In genomic region chr2:170744248-170745002, GRCh38 we compare ENCODE assay signal across 1 cellular context.
TF ChIP-seq lines count a peak whose summit lies in the region.

No MANE protein-coding gene starts in this region.

TF ChIP-seq in HepG2, 621 proteins besides CTCF, POLR2A, EP300 and RAD21 (continued from another document and continues in another):
- TF ChIP-seq ARID5B (CRISPR knock-in tag; IDR thresholded peaks at IDR 0.05) = peak; percentile 93
- TF ChIP-seq ZNF556 (CRISPR knock-in tag; IDR thresholded peaks at IDR 0.05; ENCODE audit: borderline replicate concordance) = 0 out of 2 replicates have a peak, but pooled peaks have one; percentile 81
- TF ChIP-seq ZNF569 (CRISPR knock-in tag; IDR thresholded peaks at IDR 0.05; ENCODE audit: borderline replicate concordance) = no peak
- TF ChIP-seq TBL1XR1 (IDR thresholded peaks at IDR 0.05; ENCODE audit: borderline replicate concordance, low read length, partially characterized antibody) = no peak
- TF ChIP-seq ZNF317 (CRISPR knock-in tag; IDR thresholded peaks at IDR 0.05) = no peak
- peak; percentile 76 for TF ChIP-seq THRA (CRISPR knock-in tag; IDR thresholded peaks at IDR 0.05; ENCODE audit: borderline replicate concordance)
- TF ChIP-seq RFXAP (CRISPR knock-in tag; IDR thresholded peaks at IDR 0.05; ENCODE audit: borderline replicate concordance) = no peak
- no peak for TF ChIP-seq ZNF878 (CRISPR knock-in tag; IDR thresholded peaks at IDR 0.05)
- peak; percentile 61; the same call in 1 of the 2 replicates for TF ChIP-seq NFIC (IDR thresholded peaks at IDR 0.05; ENCODE audit: low read length)
- TF ChIP-seq NR0B2 (CRISPR knock-in tag; IDR thresholded peaks at IDR 0.05) = no peak
- TF ChIP-seq PRDM10 (CRISPR knock-in tag; IDR thresholded peaks at IDR 0.05; ENCODE audit: low read depth) = no peak
- no peak for TF ChIP-seq GTF2F1 (IDR thresholded peaks at IDR 0.05; ENCODE audit: low read length)
- no peak for TF ChIP-seq NONO (IDR thresholded peaks at IDR 0.05)
- TF ChIP-seq NONO (CRISPR knock-in tag; conservative IDR thresholded peaks at IDR 0.05) = peak; percentile 52; the same call in 1 of the 2 replicates
- peak; percentile 66; the same call in 1 of the 2 replicates for TF ChIP-seq KDM3A (CRISPR knock-in tag; IDR thresholded peaks at IDR 0.05; ENCODE audit: low read depth)
- no peak for TF ChIP-seq AGO2 (optimal IDR thresholded peaks at IDR 0.05; ENCODE audit: low read depth, low read length)
- TF ChIP-seq ZNF513 (CRISPR knock-in tag; conservative IDR thresholded peaks at IDR 0.05) = no peak
- peak; percentile 38 for TF ChIP-seq IKZF4 (CRISPR knock-in tag; IDR thresholded peaks at IDR 0.05; ENCODE audit: borderline replicate concordance, low read depth, not compliant biosample characterization)
- TF ChIP-seq NR2F6 (IDR thresholded peaks at IDR 0.05) = peak; percentile 34; the same call in 1 of the 2 replicates
- no peak for TF ChIP-seq NR2F6 (CRISPR knock-in tag; IDR thresholded peaks at IDR 0.05)
- no peak for TF ChIP-seq ZNF740 (CRISPR knock-in tag; IDR thresholded peaks at IDR 0.05)
- peak; percentile 64 for TF ChIP-seq ATF2 (CRISPR knock-in tag; IDR thresholded peaks at IDR 0.05)
- no peak for TF ChIP-seq ZNF17 (CRISPR knock-in tag; IDR thresholded peaks at IDR 0.05)
- TF ChIP-seq HOXA3 (CRISPR knock-in tag; IDR thresholded peaks at IDR 0.05) = peak; percentile 84
- TF ChIP-seq CEBPB (IDR thresholded peaks at IDR 0.05; ENCODE audit: borderline replicate concordance, low read depth, low read length) = peak; percentile 100
- TF ChIP-seq KLF16 (CRISPR knock-in tag; IDR thresholded peaks at IDR 0.05) = peak in 1 of 2 experiments; percentile 96; a peak in 2 of 4 replicates
- peak; percentile 59; the same call in 1 of the 2 replicates for TF ChIP-seq ZNF281 (CRISPR knock-in tag; IDR thresholded peaks at IDR 0.05; ENCODE audit: borderline replicate concordance)
- TF ChIP-seq PREB (CRISPR knock-in tag; IDR thresholded peaks at IDR 0.05) = no peak
- peak; percentile 59; the same call in 1 of the 2 replicates for TF ChIP-seq ETV5 (CRISPR knock-in tag; IDR thresholded peaks at IDR 0.05; ENCODE audit: borderline replicate concordance)
- TF ChIP-seq HMGXB3 (CRISPR knock-in tag; IDR thresholded peaks at IDR 0.05; ENCODE audit: borderline replicate concordance) = 0 out of 2 replicates have a peak, but pooled peaks have one; percentile 65
- TF ChIP-seq FOSL2 (CRISPR knock-in tag; IDR thresholded peaks at IDR 0.05) = peak; percentile 80
- TF ChIP-seq HIVEP1 (CRISPR knock-in tag; IDR thresholded peaks at IDR 0.05) = no peak
